In the genomic region with DNA sequence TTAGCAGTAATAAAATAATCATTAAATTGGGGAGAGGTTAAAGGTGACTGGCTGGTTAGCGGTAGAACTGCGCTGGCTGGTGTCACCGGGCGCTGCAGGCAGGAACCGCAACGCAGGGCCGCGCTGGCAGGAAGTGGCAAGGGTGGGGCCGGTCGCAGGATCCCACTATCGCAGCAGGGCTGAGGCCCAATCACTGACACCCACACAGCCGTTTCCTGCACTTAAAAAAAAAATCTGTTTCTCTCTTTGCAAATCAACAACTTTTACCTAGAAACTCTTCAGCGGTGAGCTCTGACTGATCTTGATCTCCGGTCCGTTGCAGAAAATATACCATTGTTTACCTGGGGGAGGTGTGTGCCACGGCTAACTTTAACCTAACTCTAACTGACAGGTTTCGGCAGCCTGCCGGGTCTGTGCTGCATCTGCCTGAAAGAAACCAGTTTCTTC, we compare ENCODE assay signal across 8 cellular contexts. TPM values are rescaled to one million over a fixed set of nuclear protein-coding genes. Genes with fewer than 3 reads are reported as not detected.
DNase-seq lines count a peak whose midpoint lies in the region; ATAC-seq, FAIRE-seq and TF ChIP-seq lines count a peak whose summit lies in the region.

No MANE protein-coding gene starts in this region.

- H2BK120ac ChIP-seq in neuronal stem cell (ENCODE audit: low read depth, low read length), result no peak overlapping the region

- H3K4me1 ChIP-seq in K562 (replicated peaks in 1 of 2; ENCODE audit: control insufficient read depth in 2 of 2, insufficient read depth in 2 of 2, low read length in 2 of 2) (peaks cover 32 to 35% of the 10 kb centered on the region in 2 experiments), neuronal stem cell (ENCODE audit: control insufficient read depth in 2 of 2, insufficient read depth in 1 of 2, low read depth in 1 of 2, low read length in 2 of 2) (peaks cover 0 to 4% of the 10 kb centered on the region in 2 donors), tibial artery (peaks cover 0 to 4% (median 2%) of the 10 kb centered on the region in 4 donors)

- H3K4me2 ChIP-seq in K562 (ENCODE audit: insufficient read depth, low read length), result no peak overlapping the region
- no peak overlapping the region for H3K4me2 ChIP-seq in neuronal stem cell (ENCODE audit: insufficient read depth, low read length, poor library complexity, severe bottlenecking)

- peak in 1 of 2 experiments; percentile 16; a peak in 1 of 4 replicates for TF ChIP-seq RAD21 in K562 (CRISPR knock-in tag; conservative IDR thresholded peaks at IDR 0.05 in 1 of 2, IDR thresholded peaks at IDR 0.05 in 1 of 2)

- no peak overlapping the region for H2AK5ac ChIP-seq in neuronal stem cell (ENCODE audit: low read depth, low read length)

- POLR2A ChIA-PET in K562 (lab: Yijun Ruan, JAX), result no interaction called here

- H3K4me3 ChIP-seq in K562 (no peak overlapping the region), neuronal stem cell (ENCODE audit: low read length in 2 of 2) (no peak overlapping the region), tibial artery (no peak overlapping the region)

- H3K14ac ChIP-seq in neuronal stem cell (ENCODE audit: low read length), result no peak overlapping the region

- FAIRE-seq in K562 (lab: Jason Lieb, UNC), result no peak

- no peak overlapping the region for H2BK5ac ChIP-seq in neuronal stem cell (ENCODE audit: low read length)

- intact Hi-C loops in K562 (cut with micrococcal nuclease) (no loop called here), tibial artery (cut with DNase I; ENCODE audit: low total_unique reads) (no loop called here)

- TF ChIP-seq EP300 in K562 (IDR thresholded peaks at IDR 0.05; ENCODE audit: low read length), result peak; percentile 71; the same call in 1 of the 2 replicates

- H3K9me1 ChIP-seq in K562 (ENCODE audit: control insufficient read depth, insufficient read depth, low read length), result no peaks in the 10 kb centered on the region

- no peak overlapping the region for H2BK15ac ChIP-seq in neuronal stem cell (ENCODE audit: low read length)

- no peak overlapping the region for H3K18ac ChIP-seq in neuronal stem cell (ENCODE audit: low read length)

- peaks cover 31% of the 10 kb centered on the region; the same call in 2 of the 3 replicates for H3K36me3 ChIP-seq in K562 (ENCODE audit: control insufficient read depth, insufficient read depth, low read length)
- H3K36me3 ChIP-seq in neuronal stem cell (replicated peaks in 1 of 2; ENCODE audit: control insufficient read depth in 2 of 2, insufficient read depth in 2 of 2, low read length in 2 of 2), result peaks cover 27 to 57% of the 10 kb centered on the region in 2 donors
- H3K36me3 ChIP-seq in tibial artery, result peaks cover 21 to 51% (median 23%) of the 10 kb centered on the region in 3 donors

- TF ChIP-seq CTCF in K562 (IDR thresholded peaks at IDR 0.05 in 2 of 3, conservative IDR thresholded peaks at IDR 0.05 in 1 of 3; ENCODE audit: insufficient read depth in 2 of 3, low read depth in 1 of 3, low read length in 3 of 3) (no peak), tibial artery (IDR thresholded peaks at IDR 0.05) (no peak)

- no peaks in the 10 kb centered on the region for H3K79me2 ChIP-seq in K562 (ENCODE audit: control insufficient read depth, insufficient read depth, low read length)

- DNase-seq in T-helper 9 cell (peak; percentile 81), K562 (ENCODE audit: extremely low read depth in 1 of 4, low spot score in 3 of 4) (peak; percentile 75 to 83 (median 80)), neuronal stem cell (ENCODE audit: low spot score) (no peak), NCI-H510A (lab: John Stamatoyannopoulos, UW) (no peak), tibial artery (no peak)
- DNase-seq in stimulated activated CD4-positive, alpha-beta T cell treated with anti-CD3 and anti-CD28 coated beads, Interleukin-1b, Interleukin-23, amount 100 ng/mL, for 4 hours (ENCODE audit: low read depth in 2 of 2), result peak; percentile 63 to 69

- no peak overlapping the region for H3K27ac ChIP-seq in K562 (ENCODE audit: extremely low read depth, low read depth, low read length)
- H3K27ac ChIP-seq in neuronal stem cell (replicated peaks; ENCODE audit: low read length), result no peak overlapping the region
- H3K27ac ChIP-seq in tibial artery, result no peak overlapping the region

- no peak overlapping the region for H2AFZ ChIP-seq in K562 (ENCODE audit: low read depth, low read length)
- H2AFZ ChIP-seq in neuronal stem cell (ENCODE audit: low read length), result no peak overlapping the region

- no peak overlapping the region for H4K8ac ChIP-seq in neuronal stem cell (ENCODE audit: low read depth, low read length)

- peak; percentile 32 for ATAC-seq in GM18519 (IDR thresholded peaks at IDR 0.05; ENCODE audit: low FRiP score, unreplicated experiment)
- ATAC-seq in HG02943 (IDR thresholded peaks at IDR 0.05; ENCODE audit: low read depth, unreplicated experiment), result peak; percentile 62
- peak; percentile 95 for ATAC-seq in K562

- H3K9ac ChIP-seq in K562 (ENCODE audit: insufficient read depth in 1 of 2, low read depth in 2 of 2, low read length in 2 of 2), result peak overlapping the region in 1 of 2 experiments; percentile 9; a peak in 2 of 4 replicates
- H3K9ac ChIP-seq in neuronal stem cell (ENCODE audit: low read depth, low read length, poor library complexity), result no peak overlapping the region

- no peak overlapping the region for H3K23ac ChIP-seq in neuronal stem cell (ENCODE audit: low read depth, low read length, poor library complexity)

- in situ Hi-C loops in K562 (cut with MboI), result no loop called here

- no TSS peak for BruUV-seq in K562 (replicated peaks; lab: Mats Ljungman, UMichigan)

- peaks cover 2% of the 10 kb centered on the region for H3K79me1 ChIP-seq in neuronal stem cell (ENCODE audit: low read depth, low read length)

- H4K91ac ChIP-seq in neuronal stem cell (ENCODE audit: low read depth, low read length, poor library complexity), result no peak overlapping the region

- H4K20me1 ChIP-seq in K562 (replicated peaks; ENCODE audit: control insufficient read depth, insufficient read depth, low read length), result peaks cover 10% of the 10 kb centered on the region

- no peak for TF ChIP-seq POLR2A in K562 (conservative IDR thresholded peaks at IDR 0.05)

- CTCF ChIA-PET in K562 (lab: Yijun Ruan, JAX; ENCODE audit: low intra/inter-chr PET ratio), result no interaction called here

- H3K9me3 ChIP-seq in K562 (replicated peaks; ENCODE audit: control insufficient read depth, insufficient read depth, low read depth, low read length) (no peaks in the 10 kb centered on the region), neuronal stem cell (replicated peaks in 1 of 2; ENCODE audit: control insufficient read depth in 2 of 2, insufficient read depth in 1 of 2, low read depth in 1 of 2, low read length in 2 of 2) (peaks cover 0 to 1% of the 10 kb centered on the region in 2 donors), tibial artery (no peaks in the 10 kb centered on the region)

- no peak overlapping the region for H2BK12ac ChIP-seq in neuronal stem cell (ENCODE audit: low read length)

- WGBS in K562 (ENCODE audit: insufficient coverage, low coverage, missing lambda C conversion rate), result 3% methylated on average over 18 of the region's 18 CpGs
- WGBS in neuronal stem cell (ENCODE audit: extremely low coverage in 2 of 2, insufficient read length in 2 of 2, insufficient replicate concordance in 1 of 2), 2 donors, result no CpG with 5 or more reads among the region's 18 CpGs

- no peak overlapping the region for H3K4ac ChIP-seq in neuronal stem cell (ENCODE audit: low read length)

- H3K27me3 ChIP-seq in K562 (ENCODE audit: control insufficient read depth in 2 of 2, insufficient read depth in 2 of 2, low read length in 2 of 2), result no peaks in the 10 kb centered on the region
- H3K27me3 ChIP-seq in neuronal stem cell (ENCODE audit: control insufficient read depth in 3 of 3, insufficient read depth in 3 of 3, low read depth in 1 of 3, low read length in 3 of 3), result peaks cover 0 to 2% (median 0%) of the 10 kb centered on the region in 3 experiments
- no peaks in the 10 kb centered on the region for H3K27me3 ChIP-seq in tibial artery

TF ChIP-seq in K562, 482 proteins besides CTCF, POLR2A, EP300 and RAD21 (continues in another document):
- no peak for TF ChIP-seq KLF6 (CRISPR knock-in tag; IDR thresholded peaks at IDR 0.05; ENCODE audit: borderline replicate concordance)
- no peak for TF ChIP-seq NBN (IDR thresholded peaks at IDR 0.05; ENCODE audit: low read depth)

RNA-seq across cellular contexts. Expression of a gene that starts 46.9 kb away (rescaled TPM):
- total RNA-seq in K562 (2011; cell fraction: chromatin; rRNA removed; ENCODE audit: low replicate concordance), result not detected in 2 replicates
- 0.17 and 0.26 TPM in 2 replicates for total RNA-seq in K562 (2011; cell fraction: nucleolus; rRNA removed)
- total RNA-seq in K562 (2011; cell fraction: nucleoplasm; rRNA removed), result not detected in 2 replicates
- total RNA-seq in K562 (2014; rRNA removed), result 0.20 TPM in 1 of 2 replicates, not detected in the other
- total RNA-seq in K562 (2014; rRNA removed; fragmentation: Illumina TruSeq; extraction: Trizol), result 0.07 TPM in 1 of 2 replicates, not detected in the other
- total RNA-seq in K562 (2015; rRNA removed; fragmentation: Illumina TruSeq; extraction: Trizol), result not detected in 2 replicates
- total RNA-seq in K562 (2021), result 0.71 and 1.3 TPM in 2 replicates
- polyA plus RNA-seq in K562 (2011; rRNA removed), result not detected in 2 replicates
- polyA plus RNA-seq in K562 (2011; cell fraction: cytosol; rRNA removed), result 0.04 and 0.22 TPM in 2 replicates
- polyA plus RNA-seq in K562 (2011; cell fraction: nucleus; rRNA removed), result 0.17 and 0.40 TPM in 2 replicates
- 0.22 and 1.9 TPM in 2 replicates for polyA plus RNA-seq in K562 (2012)
- not detected in 2 replicates for polyA plus RNA-seq in K562 (2014; fragmentation: Illumina TruSeq; extraction: Trizol)
- not detected for polyA plus RNA-seq in K562 (2014; fragmentation: Nextera tagmentation; extraction: Ambion mirVana)
- 0.19 TPM in 1 of 2 replicates, not detected in the other for polyA plus RNA-seq in K562 (2014; rRNA removed)
- polyA minus RNA-seq in K562 (2011; rRNA and poly(A)+ RNA removed), result not detected in 2 replicates
- polyA minus RNA-seq in K562 (2011; cell fraction: cytosol; rRNA and poly(A)+ RNA removed), result not detected in 2 replicates
- not detected in 2 replicates for polyA minus RNA-seq in K562 (2011; cell fraction: nucleus; rRNA and poly(A)+ RNA removed)
- polyA plus RNA-seq in neuronal stem cell (2013, experiment 1 of 2), result 0.13 TPM
- polyA plus RNA-seq in neuronal stem cell (2013, experiment 2 of 2), result 0.12 TPM

Comparison
In these comparisons a context has a peak if more than half of its experiments do, and no peak if none do; other contexts are left out.
1. ATAC-seq: peak in every context shown above with its lines; median percentile 95 in K562; 62 in HG02943; 32 in GM18519.
2. DNase-seq: peak in T-helper 9 cell (single experiment), K562 (4 of 4) and stimulated activated CD4-positive, alpha-beta T cell treated with anti-CD3 and anti-CD28 coated beads, Interleukin-1b, Interleukin-23, amount 100 ng/mL, for 4 hours (2 of 2); none in neuronal stem cell (single experiment), NCI-H510A (single experiment) and tibial artery (0 of 2).